Comparison of ENCODE assay signal across 10 cellular contexts in genomic region chr14:85416771-85417170, GRCh38.
DNase-seq lines count a peak whose midpoint lies in the region; ATAC-seq lines count a peak whose summit lies in the region.
"Had no signal": no experiment of that assay in that cellular context is flagged by ENCODE, and none has a peak within 500 bp of the region (broad histone marks: within the 10 kb centered on the region; RNA-seq: fewer than 3 reads in every experiment).

No MANE protein-coding gene starts in this region.

- ATAC-seq in HG02642 (IDR thresholded peaks at IDR 0.05; ENCODE audit: poor library complexity, unreplicated experiment) = no peak
- no peak for ATAC-seq in HG03159 (IDR thresholded peaks at IDR 0.05; ENCODE audit: unreplicated experiment)

- DNase-seq in EL (peak; percentile 88), NCI-H460 (ENCODE audit: extremely low read depth, low read depth) (peak; percentile 76), dermis blood vessel endothelial cell (peak; percentile 89), non-pigmented ciliary epithelial cell (ENCODE audit: low read depth) (peak; percentile 74), LoVo (ENCODE audit: low spot score) (no peak)
- DNase-seq in activated effector memory CD4-positive, alpha-beta T cell treated with Interleukin-2 at 50 U/mL for 16 hours = no peak
- DNase-seq: activated B cell treated with CpG ODN at 0.5 μM for 24 hours, NCI-H446 had no signal

Comparison
In these comparisons a context has a peak if more than half of its experiments do, and no peak if none do; other contexts are left out.
1. DNase-seq: peak in EL (single experiment), NCI-H460 (single experiment), dermis blood vessel endothelial cell (single experiment) and non-pigmented ciliary epithelial cell (single experiment); none in LoVo (single experiment) and activated effector memory CD4-positive, alpha-beta T cell treated with Interleukin-2 at 50 U/mL for 16 hours (single experiment).